ENCODE assay signal across 28 cellular contexts in the genomic region with DNA sequence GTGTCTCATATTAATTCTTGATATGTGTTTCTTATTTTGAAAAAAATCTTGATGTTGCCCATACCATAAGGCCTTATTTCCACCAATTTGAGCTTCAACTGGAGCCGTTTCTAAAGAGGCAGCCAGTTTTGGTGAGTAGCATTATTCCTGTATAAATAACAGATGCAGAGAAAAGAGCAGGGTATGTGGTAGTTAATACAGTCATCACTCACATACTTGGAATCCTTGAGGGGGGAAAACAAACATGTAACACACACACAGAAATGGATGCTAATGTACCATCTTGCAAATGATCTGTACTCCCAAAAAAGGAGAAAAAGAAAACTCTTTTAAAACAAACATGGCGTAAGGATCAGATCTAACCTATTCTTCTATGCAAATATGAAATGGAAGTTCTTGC.
DNase-seq lines count a peak whose midpoint lies in the region; ATAC-seq, FAIRE-seq and TF ChIP-seq lines count a peak whose summit lies in the region.
"Had no signal": no experiment of that assay in that cellular context is flagged by ENCODE, and none has a peak within 500 bp of the region (broad histone marks: within the 10 kb centered on the region; RNA-seq: fewer than 3 reads in every experiment).

No MANE protein-coding gene starts in this region.

- no peak overlapping the region for H3K4me3 ChIP-seq in fibroblast of mammary gland (ENCODE audit: control insufficient read depth, low read depth, low read length)
- no peak overlapping the region for H3K4me3 ChIP-seq in gastrocnemius medialis
- H3K4me3 ChIP-seq: esophagus muscularis mucosa, GM12878, heart left ventricle, prostate gland, testis, vagina had no signal

- H3K27ac Mint-ChIP-seq in Calu3 (ENCODE audit: unreplicated experiment) (peak overlapping the region; percentile 99), osteocyte (ENCODE audit: unreplicated experiment) (peak overlapping the region; percentile 96)
- H3K27ac Mint-ChIP-seq: activated CD4-positive, alpha-beta T cell treated with anti-CD3 and anti-CD28 coated beads, Interleukin-2, amount 10 ng/mL, durations not matched to agents 7 days and 5 days; activated naive CD4-positive, alpha-beta T cell treated with anti-CD3 and anti-CD28 coated beads, Interleukin-2, amount 50 U/mL, for 24 hours; activated T-helper 1 cell treated with anti-CD3 and anti-CD28 coated beads, Interleukin-12 subunit alpha, Interleukin-12 subunit beta, Interleukin-2, Interleukin-4 antibody, amounts not matched to agents 30 ng/mL and 10 ng/mL and 1 ng/mL, durations not matched to agents 14 hours and 24 hours and 36 hours; CD4-positive, alpha-beta memory T cell; stimulated activated naive B cell treated with anti-CD40 and anti-IgM and Interleukin-4, amounts not matched to agents 10 μg/mL and 1 μg/mL and 100 μg/mL, for 72 hours had no signal

- H3K36me3 Mint-ChIP-seq in Calu3 (ENCODE audit: insufficient read depth, unreplicated experiment) (peaks cover 17% of the 10 kb centered on the region), osteocyte (ENCODE audit: unreplicated experiment) (peaks cover 18% of the 10 kb centered on the region)
- H3K36me3 Mint-ChIP-seq: activated naive CD4-positive, alpha-beta T cell treated with anti-CD3 and anti-CD28 coated beads, Interleukin-2, amount 50 U/mL, for 24 hours; CD4-positive, alpha-beta memory T cell; stimulated activated naive B cell treated with anti-CD40 and anti-IgM and Interleukin-4, amounts not matched to agents 10 μg/mL and 1 μg/mL and 100 μg/mL, for 72 hours had no signal

- CTCF ChIA-PET in Calu3 (lab: Charles Lee), result no interaction called here

- H3K27ac ChIP-seq in gastrocnemius medialis, result no peak overlapping the region
- H3K27ac ChIP-seq: esophagus muscularis mucosa, heart left ventricle, prostate gland, testis, vagina, VCaP had no signal

- H3K9me3 Mint-ChIP-seq in Calu3 (ENCODE audit: low read depth, unreplicated experiment) (no peaks in the 10 kb centered on the region), osteocyte (ENCODE audit: unreplicated experiment) (peaks cover 14% of the 10 kb centered on the region)
- H3K9me3 Mint-ChIP-seq: activated CD4-positive, alpha-beta T cell treated with anti-CD3 and anti-CD28 coated beads, Interleukin-2, amount 10 ng/mL, durations not matched to agents 7 days and 5 days; activated T-helper 1 cell treated with anti-CD3 and anti-CD28 coated beads, Interleukin-12 subunit alpha, Interleukin-12 subunit beta, Interleukin-2, Interleukin-4 antibody, amounts not matched to agents 30 ng/mL and 10 ng/mL and 1 ng/mL, durations not matched to agents 14 hours and 24 hours and 36 hours had no signal

- H3K4me1 Mint-ChIP-seq in Calu3 (ENCODE audit: low read depth, unreplicated experiment) (peaks cover 40% of the 10 kb centered on the region), osteocyte (ENCODE audit: unreplicated experiment) (peaks cover 65% of the 10 kb centered on the region)
- H3K4me1 Mint-ChIP-seq: activated CD4-positive, alpha-beta T cell treated with anti-CD3 and anti-CD28 coated beads, Interleukin-2, amount 10 ng/mL, durations not matched to agents 7 days and 5 days; activated naive CD4-positive, alpha-beta T cell treated with anti-CD3 and anti-CD28 coated beads, Interleukin-2, amount 50 U/mL, for 24 hours; CD4-positive, alpha-beta memory T cell had no signal

- ATAC-seq in gastrocnemius medialis (no peak), GM21723 (IDR thresholded peaks at IDR 0.05; ENCODE audit: unreplicated experiment) (no peak), omental fat pad (ENCODE audit: low FRiP score) (no peak), HG02852 (IDR thresholded peaks at IDR 0.05; ENCODE audit: unreplicated experiment) (no peak)
- ATAC-seq: GM12878; heart left ventricle; left ventricle myocardium superior; stimulated activated naive B cell treated with anti-CD40 and anti-IgM and Interleukin-4, amounts not matched to agents 10 μg/mL and 1 μg/mL and 100 μg/mL, for 72 hours had no signal

- H3K27me3 Mint-ChIP-seq in Calu3 (ENCODE audit: unreplicated experiment) (no peaks in the 10 kb centered on the region), osteocyte (ENCODE audit: unreplicated experiment) (no peaks in the 10 kb centered on the region)
- H3K27me3 Mint-ChIP-seq: activated CD4-positive, alpha-beta T cell treated with anti-CD3 and anti-CD28 coated beads, Interleukin-2, amount 10 ng/mL, durations not matched to agents 7 days and 5 days; CD4-positive, alpha-beta memory T cell; stimulated activated naive B cell treated with anti-CD40 and anti-IgM and Interleukin-4, amounts not matched to agents 10 μg/mL and 1 μg/mL and 100 μg/mL, for 72 hours had no signal

- H3K4me1 ChIP-seq in gastrocnemius medialis, result no peaks in the 10 kb centered on the region
- H3K4me1 ChIP-seq: esophagus muscularis mucosa, heart left ventricle, prostate gland, testis, vagina had no signal

- no peaks in the 10 kb centered on the region for H3K27me3 ChIP-seq in gastrocnemius medialis
- H3K27me3 ChIP-seq: esophagus muscularis mucosa, heart left ventricle, testis, vagina had no signal

- no peak overlapping the region for H3K4me3 Mint-ChIP-seq in Calu3 (ENCODE audit: low read depth, unreplicated experiment)
- no peak overlapping the region for H3K4me3 Mint-ChIP-seq in osteocyte (ENCODE audit: unreplicated experiment)
- H3K4me3 Mint-ChIP-seq: activated CD4-positive, alpha-beta T cell treated with anti-CD3 and anti-CD28 coated beads, Interleukin-2, amount 10 ng/mL, durations not matched to agents 7 days and 5 days; activated naive CD4-positive, alpha-beta T cell treated with anti-CD3 and anti-CD28 coated beads, Interleukin-2, amount 50 U/mL, for 24 hours; activated T-helper 1 cell treated with anti-CD3 and anti-CD28 coated beads, Interleukin-12 subunit alpha, Interleukin-12 subunit beta, Interleukin-2, Interleukin-4 antibody, amounts not matched to agents 30 ng/mL and 10 ng/mL and 1 ng/mL, durations not matched to agents 14 hours and 24 hours and 36 hours; CD4-positive, alpha-beta memory T cell; stimulated activated naive B cell treated with anti-CD40 and anti-IgM and Interleukin-4, amounts not matched to agents 10 μg/mL and 1 μg/mL and 100 μg/mL, for 72 hours had no signal

- in situ Hi-C loops in gastrocnemius medialis (cut with MboI; ENCODE audit: low sequenced_read_pairs in 4 of 4), result no loop called here

- no peaks in the 10 kb centered on the region for H3K36me3 ChIP-seq in gastrocnemius medialis
- H3K36me3 ChIP-seq: esophagus muscularis mucosa, heart left ventricle, prostate gland, vagina had no signal

- no peak for DNase-seq in Calu3
- DNase-seq in RCC 7860 (ENCODE audit: low spot score), result peak; percentile 21
- peak; percentile 54 for DNase-seq in fibroblast of mammary gland (ENCODE audit: low read depth)
- DNase-seq in osteocyte (ENCODE audit: extremely low spot score, unreplicated experiment), result no peak
- no peak for DNase-seq in gastrocnemius medialis
- DNase-seq in omental fat pad (ENCODE audit: low spot score), result no peak
- DNase-seq: activated CD4-positive, alpha-beta T cell treated with anti-CD3 and anti-CD28 coated beads, Interleukin-2, amount 10 ng/mL, durations not matched to agents 7 days and 5 days; CD4-positive, alpha-beta memory T cell; heart left ventricle; Karpas-422; left ventricle myocardium superior; midbrain; NCI-H1105 treated with DMSO at 0.1 percent for 48 hours; NCI-H2081 treated with DMSO at 0.1 percent for 48 hours; NCI-H446; NK-92 treated with Interleukin-12 subunit alpha and Interleukin-12 subunit beta, amount 100 ng/mL, for 24 hours; stimulated activated CD4-positive, alpha-beta T cell treated with anti-CD3 and anti-CD28 coated beads, Interleukin-2, amount 100 ng/mL, for 48 hours; stimulated activated naive B cell treated with anti-CD40 and anti-IgM and Interleukin-4, amounts not matched to agents 10 μg/mL and 1 μg/mL and 100 μg/mL, for 72 hours; testis had no signal

- no peaks in the 10 kb centered on the region for H3K9me3 ChIP-seq in gastrocnemius medialis
- H3K9me3 ChIP-seq: esophagus muscularis mucosa, prostate gland, testis, vagina had no signal

- no peak for TF ChIP-seq POLR2A in gastrocnemius medialis (IDR thresholded peaks at IDR 0.05)

- intact Hi-C loops in Calu3 (cut with micrococcal nuclease; ENCODE audit: unreplicated experiment) (no loop called here), gastrocnemius medialis (cut with DNase I; ENCODE audit: low total_unique reads) (no loop called here)

- BruUV-seq in Calu3 (replicated peaks; lab: Mats Ljungman, UMichigan), result no TSS peak

- no peak for FAIRE-seq in RCC 7860 (lab: Jason Lieb, UNC)
- FAIRE-seq: GM12878 had no signal

- no peak for TF ChIP-seq CTCF in Calu3 (IDR thresholded peaks at IDR 0.05; ENCODE audit: unreplicated experiment)
- no peak for TF ChIP-seq CTCF in fibroblast of mammary gland (conservative IDR thresholded peaks at IDR 0.05; ENCODE audit: control insufficient read depth, insufficient read depth, low read depth, low read length)
- TF ChIP-seq CTCF in osteocyte (IDR thresholded peaks at IDR 0.05), result no peak
- no peak for TF ChIP-seq CTCF in gastrocnemius medialis (IDR thresholded peaks at IDR 0.05 in 4 of 5, conservative IDR thresholded peaks at IDR 0.05 in 1 of 5)
- no peak for TF ChIP-seq CTCF in omental fat pad (IDR thresholded peaks at IDR 0.05)

Comparison
In these comparisons a context has a peak if more than half of its experiments do, and no peak if none do; other contexts are left out.
1. DNase-seq: peak in RCC 7860 (single experiment) and fibroblast of mammary gland (single experiment); none in Calu3 (single experiment), osteocyte (single experiment), gastrocnemius medialis (0 of 2) and omental fat pad (single experiment).